ENCODE assay signal across 8 cellular contexts in genomic region chr1:219416598-219417238, GRCh38.
DNase-seq lines count a peak whose midpoint lies in the region; ATAC-seq, FAIRE-seq and TF ChIP-seq lines count a peak whose summit lies in the region.

No MANE protein-coding gene starts in this region.

- H3K36me3 ChIP-seq in CD4-positive, alpha-beta memory T cell (ENCODE audit: insufficient read depth, low read length), result no peaks in the 10 kb centered on the region
- no peaks in the 10 kb centered on the region for H3K36me3 ChIP-seq in transverse colon

- no peaks in the 10 kb centered on the region for H3K27me3 ChIP-seq in CD4-positive, alpha-beta memory T cell (ENCODE audit: insufficient read depth, low read length)
- H3K27me3 ChIP-seq in transverse colon, result no peaks in the 10 kb centered on the region

- in situ Hi-C loops in transverse colon (cut with MboI; ENCODE audit: low pct_ligation_motif_present in 1 of 4, low pct_unique_long_range_greater_than_20kb in 1 of 4, low sequenced_read_pairs in 3 of 4), result loop anchor here in 1 of 4 donors (25.0 kb wide), 1 partner anchor 1079 kb away; the partner anchor contains the start of gene TGFB2

- H3K4me1 ChIP-seq in CD4-positive, alpha-beta memory T cell (ENCODE audit: insufficient read depth, low read length), result no peaks in the 10 kb centered on the region
- H3K4me1 ChIP-seq in transverse colon, result no peaks in the 10 kb centered on the region

- TF ChIP-seq EP300 in transverse colon (IDR thresholded peaks at IDR 0.05; ENCODE audit: low read depth), result no peak

- intact Hi-C loops in CD4-positive, alpha-beta memory T cell (cut with micrococcal nuclease), result loop anchor here (2.0 kb wide), 1 partner anchor 1078 kb away; no protein-coding TSS in a partner anchor
- intact Hi-C loops in transverse colon (cut with DNase I; ENCODE audit: low total_unique reads), result no loop called here

- peak; percentile 89 for ATAC-seq in HG03196 (IDR thresholded peaks at IDR 0.05; ENCODE audit: unreplicated experiment)
- peak; percentile 57 for ATAC-seq in esophagus mucosa

- H3K4me3 ChIP-seq in CD4-positive, alpha-beta memory T cell (ENCODE audit: low read length in 2 of 2), result no peak overlapping the region
- no peak overlapping the region for H3K4me3 ChIP-seq in transverse colon

- H3K9me3 ChIP-seq in CD4-positive, alpha-beta memory T cell (ENCODE audit: control insufficient read depth in 1 of 2, low read length in 2 of 2), result no peaks in the 10 kb centered on the region
- H3K9me3 ChIP-seq in transverse colon, result no peaks in the 10 kb centered on the region

- POLR2A ChIA-PET in CD4-positive, alpha-beta memory T cell (lab: Charles Lee; ENCODE audit: partially characterized antibody), result no interaction called here

- CTCF ChIA-PET in CD4-positive, alpha-beta memory T cell (lab: Charles Lee; ENCODE audit: partially characterized antibody), result interaction anchor here (1.4 to 4.0 kb wide), 3 partner anchors 11 to 1087 kb away, joined by 3 to 10 read pairs (median 4); no protein-coding TSS in a partner anchor

- DNase-seq in CD4-positive, alpha-beta memory T cell, result peak in 4 of 5 donors; percentile 12 to 33 (median 20)
- peak; percentile 12 for DNase-seq in GM19239 (ENCODE audit: insufficient read length, low spot score)
- DNase-seq in NCI-H748 (lab: John Stamatoyannopoulos, UW; ENCODE audit: unreplicated experiment), result peak; percentile 66
- DNase-seq in activated CD8-positive, alpha-beta memory T cell treated with anti-CD3 and anti-CD28 coated beads for 4 hours (ENCODE audit: low read depth in 2 of 2), result peak; percentile 0 to 3
- DNase-seq in transverse colon, result peak; percentile 59

- H3K4me1 Mint-ChIP-seq in CD4-positive, alpha-beta memory T cell, result no peaks in the 10 kb centered on the region
- peaks cover 35% of the 10 kb centered on the region for H3K4me1 Mint-ChIP-seq in nephron

- no peaks in the 10 kb centered on the region for H3K9me3 Mint-ChIP-seq in CD4-positive, alpha-beta memory T cell
- no peaks in the 10 kb centered on the region for H3K9me3 Mint-ChIP-seq in nephron

- TF ChIP-seq POLR2A in transverse colon (IDR thresholded peaks at IDR 0.05), result no peak

- no peak overlapping the region for H3K27ac Mint-ChIP-seq in CD4-positive, alpha-beta memory T cell
- no peak overlapping the region for H3K27ac Mint-ChIP-seq in nephron

- H3K36me3 Mint-ChIP-seq in CD4-positive, alpha-beta memory T cell, result no peaks in the 10 kb centered on the region
- no peaks in the 10 kb centered on the region for H3K36me3 Mint-ChIP-seq in nephron (ENCODE audit: low read depth)

- WGBS in transverse colon (ENCODE audit: low coverage in 1 of 2), 2 donors, result 22% methylated on average over 1 of the region's 1 CpG; no CpG with 5 or more reads in 1 of the 2 donors

- peak; percentile 89 for FAIRE-seq in GM19239 (lab: Jason Lieb, UNC)

- no peak overlapping the region for H3K27ac ChIP-seq in CD4-positive, alpha-beta memory T cell (ENCODE audit: low read depth, low read length)
- H3K27ac ChIP-seq in transverse colon, result no peak overlapping the region

- H3K27me3 Mint-ChIP-seq in CD4-positive, alpha-beta memory T cell, result no peaks in the 10 kb centered on the region
- no peaks in the 10 kb centered on the region for H3K27me3 Mint-ChIP-seq in nephron (ENCODE audit: low read depth)

- H3K4me3 Mint-ChIP-seq in CD4-positive, alpha-beta memory T cell, result no peak overlapping the region
- H3K4me3 Mint-ChIP-seq in nephron, result no peak overlapping the region

- peak; percentile 40 to 63 (median 56) for TF ChIP-seq CTCF in nephron (IDR thresholded peaks at IDR 0.05; ENCODE audit: unreplicated experiment in 3 of 3)
- TF ChIP-seq CTCF in transverse colon (IDR thresholded peaks at IDR 0.05), result peak; percentile 40 to 69 (median 53)

Comparison
In these comparisons a context has a peak if more than half of its experiments do, and no peak if none do; other contexts are left out.
1. DNase-seq: peak in every context shown above with its lines; median percentile 66 in NCI-H748; 59 in transverse colon; 20 in CD4-positive, alpha-beta memory T cell; 12 in GM19239; 2 in activated CD8-positive, alpha-beta memory T cell treated with anti-CD3 and anti-CD28 coated beads for 4 hours.